ENCODE assay signal across 12 cellular contexts in genomic region chr12:10372534-10372931, GRCh38. TPM values are rescaled to one million over a fixed set of nuclear protein-coding genes. Genes with fewer than 3 reads are reported as not detected.
A peak's percentile ranks its signal among the peaks of the same experiment; 100 is the strongest.
DNase-seq lines count a peak whose midpoint lies in the region; ATAC-seq and TF ChIP-seq lines count a peak whose summit lies in the region.
"Had no signal": no experiment of that assay in that cellular context is flagged by ENCODE, and none has a peak within 500 bp of the region (broad histone marks: within the 10 kb centered on the region; RNA-seq: fewer than 3 reads in every experiment).

No MANE protein-coding gene starts in this region.

- BruUV-seq in Calu3 (replicated peaks; lab: Mats Ljungman, UMichigan): no TSS peak

- peaks cover 60% of the 10 kb centered on the region for H3K4me1 Mint-ChIP-seq in Calu3 (ENCODE audit: low read depth, unreplicated experiment)

- peak overlapping the region; percentile 16 for H3K4me3 Mint-ChIP-seq in Calu3 (ENCODE audit: low read depth, unreplicated experiment)
- H3K4me3 Mint-ChIP-seq: T-helper 17 cell had no signal

- TF ChIP-seq CTCF in Calu3 (IDR thresholded peaks at IDR 0.05; ENCODE audit: unreplicated experiment): no peak
- TF ChIP-seq CTCF in OCI-LY1 (IDR thresholded peaks at IDR 0.05; ENCODE audit: low read length): no peak
- TF ChIP-seq CTCF in esophagus squamous epithelium (IDR thresholded peaks at IDR 0.05): no peak

- H3K79me2 ChIP-seq in OCI-LY1 (ENCODE audit: insufficient read depth, low read length): peaks cover 10% of the 10 kb centered on the region; the same call in 1 of the 2 replicates

- peaks cover 16% of the 10 kb centered on the region for H3K4me1 ChIP-seq in OCI-LY1 (ENCODE audit: insufficient read depth, low read length, severe bottlenecking)
- H3K4me1 ChIP-seq in esophagus squamous epithelium: peaks cover 0 to 36% (median 8%) of the 10 kb centered on the region in 3 donors

- no peaks in the 10 kb centered on the region for H3K9me3 Mint-ChIP-seq in Calu3 (ENCODE audit: low read depth, unreplicated experiment)

- H4K20me1 ChIP-seq in OCI-LY1 (ENCODE audit: insufficient read depth, low read length): no peaks in the 10 kb centered on the region

- peak; percentile 58 for ATAC-seq in sciatic nerve
- ATAC-seq in GM19328 (IDR thresholded peaks at IDR 0.05; ENCODE audit: unreplicated experiment): no peak
- ATAC-seq: T-helper 17 cell had no signal

- WGBS in esophagus squamous epithelium, 2 donors: 15 to 21% methylated on average over 2 of the region's 2 CpGs

- CTCF ChIA-PET in Calu3 (lab: Charles Lee): no interaction called here

- H3K4me3 ChIP-seq in OCI-LY1 (ENCODE audit: low read depth, low read length, poor library complexity, severe bottlenecking) (no peak overlapping the region), esophagus squamous epithelium (no peak overlapping the region)

- H3K9me3 ChIP-seq in OCI-LY1 (ENCODE audit: low read length) (no peaks in the 10 kb centered on the region), esophagus squamous epithelium (no peaks in the 10 kb centered on the region)

- TF ChIP-seq POLR2A in esophagus squamous epithelium (IDR thresholded peaks at IDR 0.05): no peak

- intact Hi-C loops in Calu3 (cut with micrococcal nuclease; ENCODE audit: unreplicated experiment): loop anchor here (2.0 kb wide), 1 partner anchor 22 kb away; no protein-coding TSS in a partner anchor
- intact Hi-C loops in esophagus squamous epithelium (cut with DNase I): no loop called here
- intact Hi-C loops in sciatic nerve (cut with DNase I): no loop called here

- H3K27ac ChIP-seq in OCI-LY1 (ENCODE audit: low read depth, low read length, poor library complexity, severe bottlenecking) (peak overlapping the region; percentile 2), esophagus squamous epithelium (peak overlapping the region; percentile 35 to 60 (median 52))

- no peaks in the 10 kb centered on the region for H3K27me3 Mint-ChIP-seq in Calu3 (ENCODE audit: unreplicated experiment)

- H3F3A ChIP-seq in OCI-LY1 (ENCODE audit: insufficient read depth, low read length): no peaks in the 10 kb centered on the region

- no peak overlapping the region for H3K9ac ChIP-seq in OCI-LY1 (ENCODE audit: low read length)

- H3K4me2 ChIP-seq in OCI-LY1 (ENCODE audit: low read length): no peak overlapping the region

- H3K36me3 ChIP-seq in OCI-LY1 (ENCODE audit: insufficient read depth, low read length) (peaks cover 99% of the 10 kb centered on the region), esophagus squamous epithelium (no peaks in the 10 kb centered on the region)

- H3K27ac Mint-ChIP-seq in Calu3 (ENCODE audit: unreplicated experiment): peak overlapping the region; percentile 87
- H3K27ac Mint-ChIP-seq: brain, T-helper 17 cell had no signal

- DNase-seq in Calu3 (peak; percentile 60), esophagus squamous epithelium (lab: John Stamatoyannopoulos, UW) (no peak), sciatic nerve (ENCODE audit: low spot score) (no peak), GM19238 (ENCODE audit: insufficient read length, low spot score) (no peak), NCI-H2196 treated with DMSO at 0.1 percent for 48 hours (lab: John Stamatoyannopoulos, UW; ENCODE audit: unreplicated experiment) (no peak)
- DNase-seq: NCI-H526 treated with DMSO at 0.1 percent for 48 hours, T-helper 17 cell had no signal

- no peaks in the 10 kb centered on the region for H3K9me2 ChIP-seq in OCI-LY1 (ENCODE audit: low read depth, low read length)

- no peak overlapping the region for H2AFZ ChIP-seq in OCI-LY1 (ENCODE audit: low read length)

- H3K27me3 ChIP-seq in OCI-LY1 (ENCODE audit: insufficient read depth, low read length) (no peaks in the 10 kb centered on the region), esophagus squamous epithelium (no peaks in the 10 kb centered on the region)

- peaks cover 24% of the 10 kb centered on the region for H3K36me3 Mint-ChIP-seq in Calu3 (ENCODE audit: insufficient read depth, unreplicated experiment)
- H3K36me3 Mint-ChIP-seq: brain had no signal

RNA-seq across cellular contexts. Expression of gene KLRK1, which starts 17.3 kb away (rescaled TPM):
- not detected in 2 replicates for total RNA-seq in Calu3 (2022)
- total RNA-seq in esophagus squamous epithelium: 10 to 100 TPM in 1 of 4 donors, 1 to 10 TPM in 2, not detected in 1; 1.6 to 10.7 (median 1.9) TPM
- 3.1 TPM for total RNA-seq in sciatic nerve
- total RNA-seq: renal cortical epithelial cell had no signal

RNA-seq across cellular contexts. Expression of gene KLRC4, which starts 37.0 kb away (rescaled TPM):
- total RNA-seq in Calu3 (2022): not detected in 2 replicates
- 1 to 10 TPM in 2 of 4 donors, not detected in 2; 1.0 to 4.2 TPM for total RNA-seq in esophagus squamous epithelium
- total RNA-seq in sciatic nerve: 0.85 TPM
- total RNA-seq: LHCN-M2, renal cortical epithelial cell, T-helper 17 cell had no signal

RNA-seq across cellular contexts. Expression of gene KLRC3, which starts 47.9 kb away (rescaled TPM):
- total RNA-seq in Calu3 (2022) (not detected in 2 replicates), esophagus squamous epithelium (1 to 10 TPM in 1 of 4 donors, not detected in 3; 1.5 TPM), sciatic nerve (not detected)
- total RNA-seq: renal cortical epithelial cell, T-helper 17 cell had no signal
